8 cellular contexts compared by ENCODE assay signal in genomic region chr4:88613417-88613875, GRCh38. TPM values are rescaled to one million over a fixed set of nuclear protein-coding genes. Genes with fewer than 3 reads are reported as not detected.
A peak's percentile ranks its signal among the peaks of the same experiment; 100 is the strongest.
DNase-seq lines count a peak whose midpoint lies in the region; ATAC-seq lines count a peak whose summit lies in the region.

No MANE protein-coding gene starts in this region.

- ATAC-seq in HG02642 (IDR thresholded peaks at IDR 0.05; ENCODE audit: poor library complexity, unreplicated experiment), result peak; percentile 46
- ATAC-seq in HG03521 (IDR thresholded peaks at IDR 0.05; ENCODE audit: unreplicated experiment), result no peak

- H3K4me3 ChIP-seq in adipocyte (ENCODE audit: low read length) (no peak overlapping the region), muscle layer of duodenum (ENCODE audit: low read depth in 1 of 2, low read length in 2 of 2) (peak overlapping the region in 1 of 2 donors; percentile 45), MG63 (no peak overlapping the region)

- no peaks in the 10 kb centered on the region for H3K9me3 ChIP-seq in adipocyte (ENCODE audit: control insufficient read depth, low read length)
- H3K9me3 ChIP-seq in muscle layer of duodenum (ENCODE audit: control insufficient read depth in 1 of 2, low read length in 2 of 2), result no peaks in the 10 kb centered on the region
- H3K9me3 ChIP-seq in MG63, result no peaks in the 10 kb centered on the region

- peak overlapping the region; percentile 57 for H3K9ac ChIP-seq in adipocyte (ENCODE audit: low read length)

- H3K4me1 ChIP-seq in adipocyte (ENCODE audit: control insufficient read depth, insufficient read depth, low read length) (peaks cover 71% of the 10 kb centered on the region), muscle layer of duodenum (ENCODE audit: control insufficient read depth in 1 of 2, insufficient read depth in 2 of 2, low read length in 2 of 2) (peaks cover 13 to 33% of the 10 kb centered on the region in 2 donors)

- H3K36me3 ChIP-seq in adipocyte (ENCODE audit: control insufficient read depth, insufficient read depth, low read length, severe bottlenecking) (peaks cover 2% of the 10 kb centered on the region), muscle layer of duodenum (ENCODE audit: control insufficient read depth in 1 of 2, insufficient read depth in 2 of 2, low read length in 2 of 2) (peaks cover 3 to 5% of the 10 kb centered on the region in 2 donors), MG63 (no peaks in the 10 kb centered on the region)

- DNase-seq in GDM1 (lab: John Stamatoyannopoulos, UW), result peak; percentile 23
- peak; percentile 23 for DNase-seq in NCI-H526 treated with DMSO at 0.1 percent for 48 hours (lab: John Stamatoyannopoulos, UW)
- DNase-seq in adipocyte (ENCODE audit: low read depth), result no peak
- no peak for DNase-seq in NCI-H187 treated with DMSO at 0.1 percent for 48 hours (lab: John Stamatoyannopoulos, UW)
- DNase-seq in MG63, result no peak

- peak overlapping the region; percentile 79 for H3K27ac ChIP-seq in muscle layer of duodenum (ENCODE audit: low read length)

- H3K27me3 ChIP-seq in adipocyte (replicated peaks; ENCODE audit: control insufficient read depth, insufficient read depth, low read length), result no peaks in the 10 kb centered on the region
- no peaks in the 10 kb centered on the region for H3K27me3 ChIP-seq in muscle layer of duodenum (ENCODE audit: low read depth, low read length)
- no peaks in the 10 kb centered on the region for H3K27me3 ChIP-seq in MG63

RNA-seq across cellular contexts. Expression of gene HERC3, which starts 21.2 kb away (rescaled TPM):
- 3.3 and 26.0 TPM in 2 replicates for total RNA-seq in MG63 (2014; rRNA removed; shearing (Covaris generic); ENCODE audit: low replicate concordance)

Comparison
In these comparisons a context has a peak if more than half of its experiments do, and no peak if none do; other contexts are left out.
1. DNase-seq: peak in GDM1 (single experiment) and NCI-H526 treated with DMSO at 0.1 percent for 48 hours (single experiment); none in adipocyte (single experiment), NCI-H187 treated with DMSO at 0.1 percent for 48 hours (single experiment) and MG63 (single experiment).